Comparison of ENCODE assay signal across 8 cellular contexts in genomic region chr2:240851078-240851861, GRCh38. TPM values are rescaled to one million over a fixed set of nuclear protein-coding genes. Genes with fewer than 3 reads are reported as not detected.
DNase-seq lines count a peak whose midpoint lies in the region; ATAC-seq and TF ChIP-seq lines count a peak whose summit lies in the region.

No MANE protein-coding gene starts in this region.

- no peaks in the 10 kb centered on the region for H3K9me3 ChIP-seq in neural cell (ENCODE audit: low read length)

- no peak overlapping the region for H2AFZ ChIP-seq in neural cell (ENCODE audit: low read depth, low read length)

- peaks cover 2 to 7% of the 10 kb centered on the region in 2 donors for H3K36me3 Mint-ChIP-seq in activated T-cell treated with anti-CD3 and anti-CD28 coated beads, Interleukin-2, amount 50 U/mL, for 72 hours (ENCODE audit: insufficient read depth in 2 of 2)

- TF ChIP-seq EP300 in neural cell (conservative IDR thresholded peaks at IDR 0.05; ENCODE audit: poor library complexity, severe bottlenecking), result no peak

- no peak overlapping the region for H3K4me3 Mint-ChIP-seq in activated T-cell treated with anti-CD3 and anti-CD28 coated beads, Interleukin-2, amount 50 U/mL, for 72 hours

- no peaks in the 10 kb centered on the region for H3K36me3 ChIP-seq in neural cell (ENCODE audit: insufficient read depth, low read length)

- peak; percentile 93 for DNase-seq in GM03348 (ENCODE audit: low spot score)
- DNase-seq in Kasumi-1 (lab: John Stamatoyannopoulos, UW), result peak; percentile 36 to 57
- peak; percentile 70 for DNase-seq in RKO (ENCODE audit: low spot score)
- DNase-seq in activated T-cell treated with anti-CD3 and anti-CD28 coated beads, Interleukin-2, amount 50 U/mL, for 72 hours, result peak; percentile 77 to 86
- DNase-seq in fibroblast of peridontal ligament (ENCODE audit: extremely low read depth), result peak; percentile 81
- peak; percentile 73 for DNase-seq in stimulated activated naive CD4-positive, alpha-beta T cell treated with Interleukin-2 at 50 U/mL for 16 hours (lab: John Stamatoyannopoulos, UW)

- no peak overlapping the region for H3K4me3 ChIP-seq in neural cell (ENCODE audit: low read length)

- H3K4me2 ChIP-seq in neural cell (ENCODE audit: low read length), result no peak overlapping the region

- H3K9ac ChIP-seq in neural cell (ENCODE audit: low read length), result no peak overlapping the region

- H3K4me1 Mint-ChIP-seq in activated T-cell treated with anti-CD3 and anti-CD28 coated beads, Interleukin-2, amount 50 U/mL, for 72 hours (ENCODE audit: low read depth), result no peaks in the 10 kb centered on the region

- no peak for TF ChIP-seq POLR2A in GM18505 (IDR thresholded peaks at IDR 0.05; ENCODE audit: borderline replicate concordance, extremely low read depth, insufficient read depth, insufficient read length)

- no peaks in the 10 kb centered on the region for H3K27me3 ChIP-seq in neural cell (ENCODE audit: insufficient read depth, low read depth, low read length)

- no peak overlapping the region for H3K27ac ChIP-seq in neural cell (ENCODE audit: low read length)

- peaks cover 3 to 7% of the 10 kb centered on the region in 2 donors for H3K9me3 Mint-ChIP-seq in activated T-cell treated with anti-CD3 and anti-CD28 coated beads, Interleukin-2, amount 50 U/mL, for 72 hours

- ATAC-seq in activated T-cell treated with anti-CD3 and anti-CD28 coated beads, Interleukin-2, amount 50 U/mL, for 72 hours (replicated peaks in 1 of 2), result peak; percentile 92 to 95
- no peak for ATAC-seq in GM18505 (IDR thresholded peaks at IDR 0.05; ENCODE audit: unreplicated experiment)

- H3K27me3 Mint-ChIP-seq in activated T-cell treated with anti-CD3 and anti-CD28 coated beads, Interleukin-2, amount 50 U/mL, for 72 hours (ENCODE audit: low read depth), result no peaks in the 10 kb centered on the region

- no peaks in the 10 kb centered on the region for H3K79me2 ChIP-seq in neural cell (replicated peaks; ENCODE audit: insufficient read depth, low read length)

- H4K20me1 ChIP-seq in neural cell (ENCODE audit: insufficient read depth), result no peaks in the 10 kb centered on the region

- peak; percentile 98 for TF ChIP-seq CTCF in neural cell (IDR thresholded peaks at IDR 0.05; ENCODE audit: poor library complexity, severe bottlenecking)

- H3K27ac Mint-ChIP-seq in activated T-cell treated with anti-CD3 and anti-CD28 coated beads, Interleukin-2, amount 50 U/mL, for 72 hours, result no peak overlapping the region

- no peaks in the 10 kb centered on the region for H3F3A ChIP-seq in neural cell (ENCODE audit: insufficient read depth, low read length, poor library complexity, severe bottlenecking)

- TF ChIP-seq RAD21 in neural cell (conservative IDR thresholded peaks at IDR 0.05), result peak; percentile 98

- no peaks in the 10 kb centered on the region for H3K9me2 ChIP-seq in neural cell (ENCODE audit: insufficient read depth, low read length)

TF ChIP-seq in neural cell, 6 proteins besides CTCF, POLR2A, EP300 and RAD21:
- no peak for TF ChIP-seq MXI1 (conservative IDR thresholded peaks at IDR 0.05; ENCODE audit: poor library complexity, severe bottlenecking)
- peak; percentile 89 for TF ChIP-seq SMC3 (conservative IDR thresholded peaks at IDR 0.05; ENCODE audit: poor library complexity)

RNA-seq across cellular contexts. Expression of gene AGXT, which starts 17.4 kb away (rescaled TPM):
- not detected for total RNA-seq in activated T-cell treated with anti-CD3 and anti-CD28 coated beads, Interleukin-2, amount 50 U/mL, for 72 hours
- polyA plus RNA-seq in neural cell, result not detected in 2 replicates
- not detected in 2 replicates for polyA minus RNA-seq in neural cell

RNA-seq across cellular contexts. Expression of gene KIF1A, which starts 31.3 kb away (rescaled TPM):
- 10 to 100 TPM; 28.8 to 30.1 TPM for total RNA-seq in activated T-cell treated with anti-CD3 and anti-CD28 coated beads, Interleukin-2, amount 50 U/mL, for 72 hours
- polyA plus RNA-seq in neural cell, result 63.4 and 89.2 TPM in 2 replicates
- polyA minus RNA-seq in neural cell, result 279 and 320 TPM in 2 replicates

RNA-seq across cellular contexts. Expression of gene MAB21L4, which starts 44.7 kb away (rescaled TPM):
- not detected for total RNA-seq in activated T-cell treated with anti-CD3 and anti-CD28 coated beads, Interleukin-2, amount 50 U/mL, for 72 hours
- not detected in 2 replicates for polyA plus RNA-seq in neural cell
- polyA minus RNA-seq in neural cell, result not detected in 2 replicates

RNA-seq across cellular contexts. Expression of gene CROCC2, which starts 54.9 kb away (rescaled TPM):
- not detected for total RNA-seq in activated T-cell treated with anti-CD3 and anti-CD28 coated beads, Interleukin-2, amount 50 U/mL, for 72 hours
- polyA plus RNA-seq in neural cell, result 0.09 TPM in 1 of 2 replicates, not detected in the other
- polyA minus RNA-seq in neural cell, result not detected in 2 replicates
